Comparison of ENCODE assay signal across 38 cellular contexts in the genomic region with DNA sequence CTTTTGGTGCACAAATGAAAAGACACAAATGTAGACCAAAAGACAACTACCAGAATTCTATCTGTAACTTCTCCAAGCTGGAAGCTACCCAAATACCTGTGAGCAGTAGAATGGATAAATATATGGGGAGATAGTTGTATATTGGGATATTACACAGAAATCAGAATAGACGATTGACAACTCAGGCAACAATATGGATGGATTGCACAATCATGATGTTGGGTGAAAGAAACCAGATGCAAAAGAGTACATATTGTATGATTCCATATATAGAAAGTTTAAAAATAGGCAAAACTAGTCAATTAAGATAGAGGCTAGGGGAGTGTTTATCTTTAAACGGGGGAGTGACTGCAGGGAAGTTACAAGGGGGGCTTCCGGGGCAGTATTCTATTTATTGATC.
"Had no signal": no experiment of that assay in that cellular context is flagged by ENCODE, and none has a peak within 500 bp of the region (broad histone marks: within the 10 kb centered on the region; RNA-seq: fewer than 3 reads in every experiment).

No MANE protein-coding gene starts in this region.

- H3K36me3 Mint-ChIP-seq: activated CD4-positive, alpha-beta memory T cell treated with anti-CD3 and anti-CD28 coated beads for 36 hours; activated naive CD4-positive, alpha-beta T cell treated with anti-CD3 and anti-CD28 coated beads, Interleukin-2, amount 10 ng/mL, durations not matched to agents 7 days and 5 days; activated naive CD4-positive, alpha-beta T cell treated with anti-CD3 and anti-CD28 coated beads, Interleukin-2, amount 50 U/mL, for 24 hours; activated naive CD8-positive, alpha-beta T cell; activated naive CD8-positive, alpha-beta T cell treated with anti-CD3 and anti-CD28 coated beads, Interleukin-2, amount 10 ng/mL, durations not matched to agents 7 days and 5 days; brain had no signal

- ATAC-seq: activated CD8-positive, alpha-beta T cell treated with anti-CD3 and anti-CD28 coated beads for 36 hours; activated naive CD8-positive, alpha-beta T cell treated with anti-CD3 and anti-CD28 coated beads, Interleukin-2, amount 50 U/mL, for 24 hours; activated T-cell treated with anti-CD3 and anti-CD28 coated beads, Interleukin-2, amount 50 U/mL, for 4 hours; activated T-cell treated with anti-CD3 and anti-CD28 coated beads, Interleukin-2, amount 50 U/mL, for 72 hours; activated T-helper 17 cell treated with anti-CD3 and anti-CD28 coated beads, Interleukin-2, amount 50 U/mL, for 72 hours had no signal

- H3K27me3 ChIP-seq: ascending aorta had no signal

- H3K27ac ChIP-seq: ascending aorta, cardiac muscle cell, VCaP had no signal

- H3K9me3 ChIP-seq: ascending aorta had no signal

- H3K27ac Mint-ChIP-seq: activated B cell treated with CpG ODN at 0.5 μM for 24 hours; activated CD4-positive, alpha-beta memory T cell treated with anti-CD3 and anti-CD28 coated beads for 36 hours; activated CD4-positive, alpha-beta T cell treated with anti-CD3 and anti-CD28 coated beads, Interleukin-2, amount 10 ng/mL, durations not matched to agents 24 days and 14 days; activated CD8-positive, alpha-beta T cell treated with anti-CD3 and anti-CD28 coated beads for 36 hours; activated naive CD4-positive, alpha-beta T cell treated with anti-CD3 and anti-CD28 coated beads, Interleukin-2, amount 10 ng/mL, durations not matched to agents 7 days and 5 days; activated naive CD4-positive, alpha-beta T cell treated with anti-CD3 and anti-CD28 coated beads, Interleukin-2, amount 50 U/mL, for 24 hours; activated naive CD8-positive, alpha-beta T cell; activated naive CD8-positive, alpha-beta T cell treated with anti-CD3 and anti-CD28 coated beads, Interleukin-2, amount 10 ng/mL, durations not matched to agents 7 days and 5 days; activated naive CD8-positive, alpha-beta T cell treated with anti-CD3 and anti-CD28 coated beads, Interleukin-2, amount 50 U/mL, for 24 hours; activated T-cell treated with anti-CD3 and anti-CD28 coated beads, Interleukin-2, amount 50 U/mL, for 72 hours; activated T-helper 1 cell treated with anti-CD3 and anti-CD28 coated beads, Interleukin-12 subunit alpha, Interleukin-12 subunit beta, Interleukin-2, Interleukin-4 antibody, amounts not matched to agents 30 ng/mL and 10 ng/mL and 1 ng/mL, durations not matched to agents 14 hours and 24 hours and 36 hours; activated T-helper 17 cell treated with anti-CD3 and anti-CD28 coated beads, Interleukin-2, amount 50 U/mL, for 72 hours; T-helper 1 cell treated with Interleukin-12 subunit alpha and Interleukin-12 subunit beta and Interleukin-4 antibody, amounts not matched to agents 30 μg/mL and 1 μg/mL, for 36 hours; T-helper 2 cell treated with Interferon-gamma antibody and Interleukin-4, amounts not matched to agents 5 μg/mL and 100 μg/mL, for 36 hours had no signal

- H3K4me3 ChIP-seq: ascending aorta, cardiac muscle cell had no signal

- FAIRE-seq: bronchial epithelial cell, TTC549 had no signal

- DNase-seq: activated B cell treated with CpG ODN at 0.5 μM for 24 hours; activated CD4-positive, alpha-beta memory T cell treated with anti-CD3 and anti-CD28 coated beads for 36 hours; activated CD4-positive, alpha-beta T cell treated with anti-CD3 and anti-CD28 coated beads for 4 hours; activated CD4-positive, alpha-beta T cell treated with anti-CD3 and anti-CD28 coated beads, Interleukin-2, amount 10 ng/mL, durations not matched to agents 24 days and 14 days; activated CD4-positive, alpha-beta T cell treated with anti-CD3 and anti-CD28 coated beads, Interleukin-2, amount 50 U/mL, for 1 hour; activated CD4-positive, alpha-beta T cell treated with anti-CD3 and anti-CD28 coated beads, Interleukin-2, amount 50 U/mL, for 4 hours; activated CD4-positive, CD25-positive, alpha-beta regulatory T cell treated with anti-CD3 and anti-CD28 coated beads, Interleukin-2, amount 50 U/mL, for 72 hours; activated CD8-positive, alpha-beta memory T cell treated with anti-CD3 and anti-CD28 coated beads, Interleukin-2, amount 50 U/mL, for 4 hours; activated CD8-positive, alpha-beta T cell treated with anti-CD3 and anti-CD28 coated beads for 36 hours; activated gamma-delta T cell treated with Interleukin-2 at 50 U/mL for 16 hours; activated naive CD4-positive, alpha-beta T cell; activated naive CD4-positive, alpha-beta T cell treated with anti-CD3 and anti-CD28 coated beads, Interleukin-2, amount 10 ng/mL, durations not matched to agents 7 days and 5 days; activated naive CD8-positive, alpha-beta T cell treated with anti-CD3 and anti-CD28 coated beads, Interleukin-2, amount 10 ng/mL, durations not matched to agents 7 days and 5 days; activated naive CD8-positive, alpha-beta T cell treated with anti-CD3 and anti-CD28 coated beads, Interleukin-2, amount 50 U/mL, for 24 hours; activated T-cell treated with anti-CD3 and anti-CD28 coated beads for 4 hours; activated T-cell treated with anti-CD3 and anti-CD28 coated beads, Interleukin-2, amount 50 U/mL, for 1 hour; activated T-cell treated with anti-CD3 and anti-CD28 coated beads, Interleukin-2, amount 50 U/mL, for 4 hours; activated T-cell treated with anti-CD3 and anti-CD28 coated beads, Interleukin-2, amount 50 U/mL, for 72 hours; amygdala; anterior cingulate cortex; caudate nucleus; cerebellar nuclear complex; T-helper 1 cell; T-helper 2 cell; T-helper 9 cell had no signal

- H3K9me3 Mint-ChIP-seq: activated B cell treated with CpG ODN at 0.5 μM for 24 hours; activated CD4-positive, alpha-beta memory T cell treated with anti-CD3 and anti-CD28 coated beads for 36 hours; activated CD4-positive, alpha-beta T cell treated with anti-CD3 and anti-CD28 coated beads, Interleukin-2, amount 10 ng/mL, durations not matched to agents 24 days and 14 days; activated CD8-positive, alpha-beta T cell treated with anti-CD3 and anti-CD28 coated beads for 36 hours; activated naive CD4-positive, alpha-beta T cell treated with anti-CD3 and anti-CD28 coated beads, Interleukin-2, amount 10 ng/mL, durations not matched to agents 7 days and 5 days; activated naive CD4-positive, alpha-beta T cell treated with anti-CD3 and anti-CD28 coated beads, Interleukin-2, amount 50 U/mL, for 24 hours; activated naive CD8-positive, alpha-beta T cell treated with anti-CD3 and anti-CD28 coated beads, Interleukin-2, amount 10 ng/mL, durations not matched to agents 7 days and 5 days; activated naive CD8-positive, alpha-beta T cell treated with anti-CD3 and anti-CD28 coated beads, Interleukin-2, amount 50 U/mL, for 24 hours; activated T-cell treated with anti-CD3 and anti-CD28 coated beads, Interleukin-2, amount 50 U/mL, for 4 hours; activated T-cell treated with anti-CD3 and anti-CD28 coated beads, Interleukin-2, amount 50 U/mL, for 72 hours; activated T-helper 1 cell treated with anti-CD3 and anti-CD28 coated beads, Interleukin-12 subunit alpha, Interleukin-12 subunit beta, Interleukin-2, Interleukin-4 antibody, amounts not matched to agents 30 ng/mL and 10 ng/mL and 1 ng/mL, durations not matched to agents 14 hours and 24 hours and 36 hours; activated T-helper 17 cell treated with anti-CD3 and anti-CD28 coated beads, Interleukin-2, amount 50 U/mL, for 72 hours; central memory CD8-positive, alpha-beta T cell; T-helper 1 cell treated with Interleukin-12 subunit alpha and Interleukin-12 subunit beta and Interleukin-4 antibody, amounts not matched to agents 30 μg/mL and 1 μg/mL, for 36 hours; T-helper 2 cell treated with Interferon-gamma antibody and Interleukin-4, amounts not matched to agents 5 μg/mL and 100 μg/mL, for 36 hours had no signal

- H3K4me3 Mint-ChIP-seq: activated B cell treated with CpG ODN at 0.5 μM for 24 hours; activated CD4-positive, alpha-beta memory T cell treated with anti-CD3 and anti-CD28 coated beads for 36 hours; activated CD4-positive, alpha-beta T cell treated with anti-CD3 and anti-CD28 coated beads, Interleukin-2, amount 10 ng/mL, durations not matched to agents 24 days and 14 days; activated CD8-positive, alpha-beta T cell treated with anti-CD3 and anti-CD28 coated beads for 36 hours; activated naive CD4-positive, alpha-beta T cell treated with anti-CD3 and anti-CD28 coated beads, Interleukin-2, amount 10 ng/mL, durations not matched to agents 7 days and 5 days; activated naive CD4-positive, alpha-beta T cell treated with anti-CD3 and anti-CD28 coated beads, Interleukin-2, amount 50 U/mL, for 24 hours; activated naive CD8-positive, alpha-beta T cell; activated naive CD8-positive, alpha-beta T cell treated with anti-CD3 and anti-CD28 coated beads, Interleukin-2, amount 10 ng/mL, durations not matched to agents 7 days and 5 days; activated naive CD8-positive, alpha-beta T cell treated with anti-CD3 and anti-CD28 coated beads, Interleukin-2, amount 50 U/mL, for 24 hours; activated T-cell treated with anti-CD3 and anti-CD28 coated beads, Interleukin-2, amount 50 U/mL, for 4 hours; activated T-cell treated with anti-CD3 and anti-CD28 coated beads, Interleukin-2, amount 50 U/mL, for 72 hours; activated T-helper 1 cell treated with anti-CD3 and anti-CD28 coated beads, Interleukin-12 subunit alpha, Interleukin-12 subunit beta, Interleukin-2, Interleukin-4 antibody, amounts not matched to agents 30 ng/mL and 10 ng/mL and 1 ng/mL, durations not matched to agents 14 hours and 24 hours and 36 hours; activated T-helper 17 cell treated with anti-CD3 and anti-CD28 coated beads, Interleukin-2, amount 50 U/mL, for 72 hours; central memory CD8-positive, alpha-beta T cell; T-helper 1 cell treated with Interleukin-12 subunit alpha and Interleukin-12 subunit beta and Interleukin-4 antibody, amounts not matched to agents 30 μg/mL and 1 μg/mL, for 36 hours; T-helper 2 cell treated with Interferon-gamma antibody and Interleukin-4, amounts not matched to agents 5 μg/mL and 100 μg/mL, for 36 hours had no signal

- H3K36me3 ChIP-seq: ascending aorta, cardiac muscle cell had no signal
